ENCODE assay signal across 13 cellular contexts in genomic region chr20:32448306-32449056, GRCh38.
DNase-seq lines count a peak whose midpoint lies in the region; ATAC-seq and TF ChIP-seq lines count a peak whose summit lies in the region.
"Had no signal": no experiment of that assay in that cellular context is flagged by ENCODE, and none has a peak within 500 bp of the region (broad histone marks: within the 10 kb centered on the region; RNA-seq: fewer than 3 reads in every experiment).

No MANE protein-coding gene starts in this region.

- peaks cover 71% of the 10 kb centered on the region for H3K36me3 Mint-ChIP-seq in activated T-cell treated with anti-CD3 and anti-CD28 coated beads, Interleukin-2, amount 50 U/mL, for 24 hours (ENCODE audit: low read depth)
- peaks cover 54% of the 10 kb centered on the region for H3K36me3 Mint-ChIP-seq in brain

- H3K4me3 Mint-ChIP-seq in activated T-cell treated with anti-CD3 and anti-CD28 coated beads, Interleukin-2, amount 50 U/mL, for 24 hours: no peak overlapping the region
- H3K4me3 Mint-ChIP-seq in brain: no peak overlapping the region
- H3K4me3 Mint-ChIP-seq: activated T-cell treated with anti-CD3 and anti-CD28 coated beads, Interleukin-2, amount 50 U/mL, for 4 hours had no signal

- no peak for ATAC-seq in mucosa of descending colon
- ATAC-seq: activated T-cell treated with anti-CD3 and anti-CD28 coated beads, Interleukin-2, amount 50 U/mL, for 4 hours had no signal

- H3K27ac ChIP-seq in stomach smooth muscle (ENCODE audit: low read length): peak overlapping the region; percentile 53
- H3K27ac ChIP-seq: cardiac muscle cell had no signal

- H3K9me3 Mint-ChIP-seq in activated T-cell treated with anti-CD3 and anti-CD28 coated beads, Interleukin-2, amount 50 U/mL, for 24 hours: no peaks in the 10 kb centered on the region
- no peaks in the 10 kb centered on the region for H3K9me3 Mint-ChIP-seq in brain
- H3K9me3 Mint-ChIP-seq: activated T-cell treated with anti-CD3 and anti-CD28 coated beads, Interleukin-2, amount 50 U/mL, for 4 hours had no signal

- H3K27me3 ChIP-seq in stomach smooth muscle (ENCODE audit: control insufficient read depth in 1 of 2, insufficient read depth in 2 of 2, low read length in 2 of 2): no peaks in the 10 kb centered on the region
- H3K27me3 ChIP-seq: cardiac muscle cell had no signal

- intact Hi-C loops in mucosa of descending colon (cut with DNase I, micrococcal nuclease): no loop called here

- peaks cover 21% of the 10 kb centered on the region for H3K4me1 Mint-ChIP-seq in activated T-cell treated with anti-CD3 and anti-CD28 coated beads, Interleukin-2, amount 50 U/mL, for 24 hours (ENCODE audit: low read depth)
- peaks cover 49% of the 10 kb centered on the region for H3K4me1 Mint-ChIP-seq in brain

- DNase-seq in activated T-cell treated with anti-CD3 and anti-CD28 coated beads, Interleukin-2, amount 50 U/mL, for 24 hours: no peak
- DNase-seq in activated T-cell treated with anti-CD3 and anti-CD28 coated beads, Interleukin-2, amount 50 U/mL, for 1 hour: no peak
- DNase-seq in mucosa of descending colon (peak; percentile 3 to 33 (median 23)), SHP77 treated with DMSO at 0.1 percent for 48 hours (lab: John Stamatoyannopoulos, UW) (no peak), activated T-cell treated with anti-CD3 and anti-CD28 coated beads for 4 hours (no peak)
- DNase-seq in central memory CD4-positive, alpha-beta T cell: no peak
- DNase-seq: activated T-cell treated with anti-CD3 and anti-CD28 coated beads, Interleukin-2, amount 50 U/mL, for 4 hours; DND-41; NCI-H510A treated with DMSO at 0.1 percent for 48 hours had no signal

- H3K4me3 ChIP-seq in mucosa of descending colon: no peak overlapping the region
- H3K4me3 ChIP-seq in stomach smooth muscle (ENCODE audit: low read length in 2 of 2): no peak overlapping the region
- H3K4me3 ChIP-seq: cardiac muscle cell, smooth muscle cell had no signal

- H3K9me3 ChIP-seq in mucosa of descending colon: no peaks in the 10 kb centered on the region
- H3K9me3 ChIP-seq in stomach smooth muscle (ENCODE audit: control insufficient read depth in 2 of 2, low read length in 2 of 2): no peaks in the 10 kb centered on the region

- peak overlapping the region; percentile 89 for H3K27ac Mint-ChIP-seq in activated T-cell treated with anti-CD3 and anti-CD28 coated beads, Interleukin-2, amount 50 U/mL, for 24 hours
- H3K27ac Mint-ChIP-seq in brain: peak overlapping the region; percentile 43 to 96 (median 81)

- TF ChIP-seq CTCF in brain (conservative IDR thresholded peaks at IDR 0.05) (no peak), mucosa of descending colon (IDR thresholded peaks at IDR 0.05) (no peak)

- H3K9ac ChIP-seq in stomach smooth muscle (ENCODE audit: low read length in 2 of 2): no peak overlapping the region

- no peaks in the 10 kb centered on the region for H3K27me3 Mint-ChIP-seq in activated T-cell treated with anti-CD3 and anti-CD28 coated beads, Interleukin-2, amount 50 U/mL, for 24 hours
- H3K27me3 Mint-ChIP-seq in brain: peaks cover 3% of the 10 kb centered on the region

- no peaks in the 10 kb centered on the region for H3K4me1 ChIP-seq in mucosa of descending colon (ENCODE audit: low read depth)
- H3K4me1 ChIP-seq in stomach smooth muscle (ENCODE audit: control insufficient read depth, insufficient read depth, low read length): peaks cover 34% of the 10 kb centered on the region

- H3K36me3 ChIP-seq in mucosa of descending colon (ENCODE audit: low read depth) (peaks cover 3% of the 10 kb centered on the region), stomach smooth muscle (ENCODE audit: control insufficient read depth in 2 of 2, insufficient read depth in 2 of 2, low read length in 2 of 2) (peaks cover 35 to 38% of the 10 kb centered on the region in 2 donors)

Comparison
In these comparisons a context has a peak if more than half of its experiments do, and no peak if none do; other contexts are left out.
1. DNase-seq: peak in mucosa of descending colon (3 of 3); none in activated T-cell treated with anti-CD3 and anti-CD28 coated beads, Interleukin-2, amount 50 U/mL, for 24 hours (single experiment), activated T-cell treated with anti-CD3 and anti-CD28 coated beads, Interleukin-2, amount 50 U/mL, for 1 hour (single experiment), SHP77 treated with DMSO at 0.1 percent for 48 hours (single experiment), activated T-cell treated with anti-CD3 and anti-CD28 coated beads for 4 hours (single experiment) and central memory CD4-positive, alpha-beta T cell (single experiment).